ENCODE assay signal across 25 cellular contexts in genomic region chr3:4836516-4836915, GRCh38.
DNase-seq lines count a peak whose midpoint lies in the region; ATAC-seq and TF ChIP-seq lines count a peak whose summit lies in the region.
"Had no signal": no experiment of that assay in that cellular context is flagged by ENCODE, and none has a peak within 500 bp of the region (broad histone marks: within the 10 kb centered on the region; RNA-seq: fewer than 3 reads in every experiment).

No MANE protein-coding gene starts in this region.

- no peak overlapping the region for H3K27ac ChIP-seq in CD4-positive, alpha-beta memory T cell (ENCODE audit: low read depth, low read length)
- H3K27ac ChIP-seq in left ventricle myocardium inferior (replicated peaks): no peak overlapping the region
- H3K27ac ChIP-seq: adrenal gland, epithelial cell of prostate, pancreas, upper lobe of right lung had no signal

- CTCF ChIA-PET in CD4-positive, alpha-beta memory T cell (lab: Charles Lee; ENCODE audit: partially characterized antibody): interaction anchor here (0.6 to 3.7 kb wide), 4 partner anchors 15 to 265 kb away, joined by 3 to 25 read pairs (median 10); partner anchors contain the start of gene BHLHE40

- intact Hi-C loops in activated CD4-positive, alpha-beta T cell treated with anti-CD3 and anti-CD28 coated beads, Interleukin-2, amount 10 ng/mL, durations not matched to agents 24 days and 14 days (cut with micrococcal nuclease): loop anchor here (10.0 kb wide), 1 partner anchor 288 kb away; the partner anchor contains the start of gene ARL8B
- intact Hi-C loops in CD4-positive, alpha-beta memory T cell (cut with micrococcal nuclease): loop anchor here (10.0 kb wide), 2 partner anchors 342 to 348 kb away; partner anchors contain the start of genes EDEM1 and ITPR1
- intact Hi-C loops in activated T-helper 1 cell treated with anti-CD3 and anti-CD28 coated beads, Interleukin-12 subunit alpha, Interleukin-12 subunit beta, Interleukin-2, Interleukin-4 antibody, amounts not matched to agents 30 ng/mL and 10 ng/mL and 1 ng/mL, durations not matched to agents 14 hours and 24 hours and 36 hours (cut with micrococcal nuclease): no loop called here
- intact Hi-C loops in left ventricle myocardium inferior (cut with micrococcal nuclease): no loop called here

- TF ChIP-seq CTCF in left ventricle myocardium inferior (IDR thresholded peaks at IDR 0.05; ENCODE audit: borderline replicate concordance): no peak

- peak overlapping the region; percentile 97 for H3K27ac Mint-ChIP-seq in activated CD4-positive, alpha-beta T cell treated with anti-CD3 and anti-CD28 coated beads, Interleukin-2, amount 10 ng/mL, durations not matched to agents 24 days and 14 days
- peak overlapping the region; percentile 44 to 97 (median 88) for H3K27ac Mint-ChIP-seq in CD4-positive, alpha-beta memory T cell
- H3K27ac Mint-ChIP-seq in activated T-helper 1 cell treated with anti-CD3 and anti-CD28 coated beads, Interleukin-12 subunit alpha, Interleukin-12 subunit beta, Interleukin-2, Interleukin-4 antibody, amounts not matched to agents 30 ng/mL and 10 ng/mL and 1 ng/mL, durations not matched to agents 14 hours and 24 hours and 36 hours: peak overlapping the region; percentile 98
- H3K27ac Mint-ChIP-seq: B cell, WTC11 had no signal

- no peaks in the 10 kb centered on the region for H3K9me3 ChIP-seq in CD4-positive, alpha-beta memory T cell (ENCODE audit: control insufficient read depth in 1 of 2, low read length in 2 of 2)
- H3K9me3 ChIP-seq in left ventricle myocardium inferior (replicated peaks): no peaks in the 10 kb centered on the region
- H3K9me3 ChIP-seq: adrenal gland, MG63, pancreas, upper lobe of right lung had no signal

- peak overlapping the region; percentile 81 for H3K4me3 Mint-ChIP-seq in activated CD4-positive, alpha-beta T cell treated with anti-CD3 and anti-CD28 coated beads, Interleukin-2, amount 10 ng/mL, durations not matched to agents 24 days and 14 days
- H3K4me3 Mint-ChIP-seq in CD4-positive, alpha-beta memory T cell: peak overlapping the region in 5 of 8 donors; percentile 45 to 83 (median 66)
- H3K4me3 Mint-ChIP-seq in activated T-helper 1 cell treated with anti-CD3 and anti-CD28 coated beads, Interleukin-12 subunit alpha, Interleukin-12 subunit beta, Interleukin-2, Interleukin-4 antibody, amounts not matched to agents 30 ng/mL and 10 ng/mL and 1 ng/mL, durations not matched to agents 14 hours and 24 hours and 36 hours: peak overlapping the region; percentile 79
- H3K4me3 Mint-ChIP-seq: B cell, brain, nephron, WTC11 had no signal

- peaks cover 83% of the 10 kb centered on the region for H3K4me1 ChIP-seq in CD4-positive, alpha-beta memory T cell (ENCODE audit: insufficient read depth, low read length)
- H3K4me1 ChIP-seq in left ventricle myocardium inferior: peaks cover 12% of the 10 kb centered on the region
- H3K4me1 ChIP-seq: pancreas had no signal

- no peak overlapping the region for H3K4me3 ChIP-seq in CD4-positive, alpha-beta memory T cell (ENCODE audit: low read length in 2 of 2)
- no peak overlapping the region for H3K4me3 ChIP-seq in left ventricle myocardium inferior
- H3K4me3 ChIP-seq: adrenal gland, K562, MG63, pancreas, upper lobe of right lung had no signal

- POLR2A ChIA-PET in CD4-positive, alpha-beta memory T cell (lab: Charles Lee; ENCODE audit: partially characterized antibody): interaction anchor here (1.9 to 4.6 kb wide), 2 partner anchors 13 to 18 kb away, joined by 8 to 42 read pairs; no protein-coding TSS in a partner anchor

- peaks cover 3% of the 10 kb centered on the region for H3K9me3 Mint-ChIP-seq in activated CD4-positive, alpha-beta T cell treated with anti-CD3 and anti-CD28 coated beads, Interleukin-2, amount 10 ng/mL, durations not matched to agents 24 days and 14 days
- H3K9me3 Mint-ChIP-seq in CD4-positive, alpha-beta memory T cell: no peaks in the 10 kb centered on the region
- no peaks in the 10 kb centered on the region for H3K9me3 Mint-ChIP-seq in activated T-helper 1 cell treated with anti-CD3 and anti-CD28 coated beads, Interleukin-12 subunit alpha, Interleukin-12 subunit beta, Interleukin-2, Interleukin-4 antibody, amounts not matched to agents 30 ng/mL and 10 ng/mL and 1 ng/mL, durations not matched to agents 14 hours and 24 hours and 36 hours
- H3K9me3 Mint-ChIP-seq: brain, nephron, WTC11 had no signal

- peaks cover 80% of the 10 kb centered on the region for H3K4me1 Mint-ChIP-seq in activated CD4-positive, alpha-beta T cell treated with anti-CD3 and anti-CD28 coated beads, Interleukin-2, amount 10 ng/mL, durations not matched to agents 24 days and 14 days
- peaks cover 56 to 76% (median 70%) of the 10 kb centered on the region in 4 donors for H3K4me1 Mint-ChIP-seq in CD4-positive, alpha-beta memory T cell
- peaks cover 85% of the 10 kb centered on the region for H3K4me1 Mint-ChIP-seq in activated T-helper 1 cell treated with anti-CD3 and anti-CD28 coated beads, Interleukin-12 subunit alpha, Interleukin-12 subunit beta, Interleukin-2, Interleukin-4 antibody, amounts not matched to agents 30 ng/mL and 10 ng/mL and 1 ng/mL, durations not matched to agents 14 hours and 24 hours and 36 hours (ENCODE audit: low read depth)

- peak; percentile 42 for ATAC-seq in esophagus mucosa
- no peak for ATAC-seq in GM18502 (IDR thresholded peaks at IDR 0.05; ENCODE audit: poor library complexity, unreplicated experiment)
- ATAC-seq: K562, Panc1, pancreas, upper lobe of right lung, WTC11 had no signal

- H3K27me3 Mint-ChIP-seq in activated CD4-positive, alpha-beta T cell treated with anti-CD3 and anti-CD28 coated beads, Interleukin-2, amount 10 ng/mL, durations not matched to agents 24 days and 14 days: no peaks in the 10 kb centered on the region
- H3K27me3 Mint-ChIP-seq in CD4-positive, alpha-beta memory T cell: no peaks in the 10 kb centered on the region
- no peaks in the 10 kb centered on the region for H3K27me3 Mint-ChIP-seq in activated T-helper 1 cell treated with anti-CD3 and anti-CD28 coated beads, Interleukin-12 subunit alpha, Interleukin-12 subunit beta, Interleukin-2, Interleukin-4 antibody, amounts not matched to agents 30 ng/mL and 10 ng/mL and 1 ng/mL, durations not matched to agents 14 hours and 24 hours and 36 hours (ENCODE audit: insufficient read depth)
- H3K27me3 Mint-ChIP-seq: B cell had no signal

- H3K36me3 Mint-ChIP-seq in activated CD4-positive, alpha-beta T cell treated with anti-CD3 and anti-CD28 coated beads, Interleukin-2, amount 10 ng/mL, durations not matched to agents 24 days and 14 days (ENCODE audit: low read depth): peaks cover 53% of the 10 kb centered on the region
- H3K36me3 Mint-ChIP-seq in CD4-positive, alpha-beta memory T cell: peaks cover 15% of the 10 kb centered on the region in 2 donors
- H3K36me3 Mint-ChIP-seq in activated T-helper 1 cell treated with anti-CD3 and anti-CD28 coated beads, Interleukin-12 subunit alpha, Interleukin-12 subunit beta, Interleukin-2, Interleukin-4 antibody, amounts not matched to agents 30 ng/mL and 10 ng/mL and 1 ng/mL, durations not matched to agents 14 hours and 24 hours and 36 hours (ENCODE audit: low read depth): peaks cover 44% of the 10 kb centered on the region
- H3K36me3 Mint-ChIP-seq: WTC11 had no signal

- H3K27me3 ChIP-seq in CD4-positive, alpha-beta memory T cell (ENCODE audit: insufficient read depth, low read length): no peaks in the 10 kb centered on the region
- no peaks in the 10 kb centered on the region for H3K27me3 ChIP-seq in left ventricle myocardium inferior (ENCODE audit: low read depth)
- H3K27me3 ChIP-seq: adrenal gland, MG63, pancreas, upper lobe of right lung had no signal

- DNase-seq in activated CD4-positive, alpha-beta T cell treated with anti-CD3 and anti-CD28 coated beads, Interleukin-2, amount 10 ng/mL, durations not matched to agents 24 days and 14 days: no peak
- DNase-seq in activated CD4-positive, alpha-beta T cell treated with anti-CD3 and anti-CD28 coated beads, Interleukin-2, amount 50 U/mL, for 1 hour: no peak
- no peak for DNase-seq in CD4-positive, alpha-beta memory T cell
- no peak for DNase-seq in activated T-helper 1 cell treated with anti-CD3 and anti-CD28 coated beads, Interleukin-12 subunit alpha, Interleukin-12 subunit beta, Interleukin-2, Interleukin-4 antibody, amounts not matched to agents 30 ng/mL and 10 ng/mL and 1 ng/mL, durations not matched to agents 14 hours and 24 hours and 36 hours (ENCODE audit: low spot score)
- no peak for DNase-seq in HUDEP-2 (lab: John Stamatoyannopoulos, UW; ENCODE audit: unreplicated experiment in 76 of 76)
- no peak for DNase-seq in left ventricle myocardium inferior
- DNase-seq: kidney; MG63; NCI-H1930; pancreas; SHP77; small intestine; stimulated activated CD4-positive, alpha-beta T cell treated with anti-CD3 and anti-CD28 coated beads, Interleukin-1b, Interleukin-23, amount 100 ng/mL, for 48 hours; substantia nigra; upper lobe of right lung had no signal

- H3K36me3 ChIP-seq in CD4-positive, alpha-beta memory T cell (ENCODE audit: insufficient read depth, low read length): no peaks in the 10 kb centered on the region
- peaks cover 27% of the 10 kb centered on the region for H3K36me3 ChIP-seq in left ventricle myocardium inferior
- H3K36me3 ChIP-seq: MG63, pancreas had no signal

Comparison
In these comparisons a context has a peak if more than half of its experiments do, and no peak if none do; other contexts are left out.
1. intact Hi-C loops: an anchor here in activated CD4-positive, alpha-beta T cell treated with anti-CD3 and anti-CD28 coated beads, Interleukin-2, amount 10 ng/mL, durations not matched to agents 24 days and 14 days (10.0 kb wide) and CD4-positive, alpha-beta memory T cell (10.0 kb wide); none called in activated T-helper 1 cell treated with anti-CD3 and anti-CD28 coated beads, Interleukin-12 subunit alpha, Interleukin-12 subunit beta, Interleukin-2, Interleukin-4 antibody, amounts not matched to agents 30 ng/mL and 10 ng/mL and 1 ng/mL, durations not matched to agents 14 hours and 24 hours and 36 hours and left ventricle myocardium inferior.